Comparison of ENCODE assay signal across 19 cellular contexts in genomic region chr5:41876678-41877077, GRCh38. TPM values are rescaled to one million over a fixed set of nuclear protein-coding genes. Genes with fewer than 3 reads are reported as not detected.
DNase-seq lines count a peak whose midpoint lies in the region; ATAC-seq and TF ChIP-seq lines count a peak whose summit lies in the region.
"Had no signal": no experiment of that assay in that cellular context is flagged by ENCODE, and none has a peak within 500 bp of the region (broad histone marks: within the 10 kb centered on the region; RNA-seq: fewer than 3 reads in every experiment).

No MANE protein-coding gene starts in this region.

- TF ChIP-seq CTCF in PC-3 (conservative IDR thresholded peaks at IDR 0.05; ENCODE audit: low read depth, low read length), result no peak
- TF ChIP-seq CTCF in gastrocnemius medialis (IDR thresholded peaks at IDR 0.05 in 4 of 5, conservative IDR thresholded peaks at IDR 0.05 in 1 of 5), result no peak
- no peak for TF ChIP-seq CTCF in right lobe of liver (IDR thresholded peaks at IDR 0.05)

- no peak overlapping the region for H3K27ac ChIP-seq in PC-3 (ENCODE audit: low read length)
- H3K27ac ChIP-seq in gastrocnemius medialis, result peak overlapping the region in 3 of 4 donors; percentile 53 to 73 (median 54)
- no peak overlapping the region for H3K27ac ChIP-seq in right lobe of liver
- H3K27ac ChIP-seq: A549, GM23248, SK-N-MC had no signal

- H3K9ac ChIP-seq in PC-3 (ENCODE audit: low read length), result no peak overlapping the region
- H3K9ac ChIP-seq: GM23248 had no signal

- TF ChIP-seq POLR2A in gastrocnemius medialis (IDR thresholded peaks at IDR 0.05) (no peak), right lobe of liver (IDR thresholded peaks at IDR 0.05) (no peak)

- peak; percentile 55 for ATAC-seq in PC-3
- peak in 1 of 2 donors; percentile 65 for ATAC-seq in gastrocnemius medialis
- ATAC-seq in right lobe of liver, result no peak
- no peak for ATAC-seq in HG03439 (IDR thresholded peaks at IDR 0.05; ENCODE audit: unreplicated experiment)
- ATAC-seq: A549, T-helper 17 cell had no signal

- no peaks in the 10 kb centered on the region for H3K36me3 ChIP-seq in PC-3 (ENCODE audit: low read depth, low read length)
- H3K36me3 ChIP-seq in gastrocnemius medialis, result no peaks in the 10 kb centered on the region
- H3K36me3 ChIP-seq in right lobe of liver, result no peaks in the 10 kb centered on the region
- H3K36me3 ChIP-seq: HAP-1 had no signal

- H3K79me2 ChIP-seq in PC-3 (ENCODE audit: low read length), result no peaks in the 10 kb centered on the region

- no TSS peak for BruUV-seq in PC-3 (replicated peaks; lab: Mats Ljungman, UMichigan)

- no peak overlapping the region for H3K4me2 ChIP-seq in PC-3 (ENCODE audit: low read length)
- H3K4me2 ChIP-seq: A549 had no signal

- in situ Hi-C loops in gastrocnemius medialis (cut with MboI; ENCODE audit: low sequenced_read_pairs in 4 of 4), result no loop called here

- H3K4me3 ChIP-seq in PC-3 (ENCODE audit: low read length), result no peak overlapping the region
- H3K4me3 ChIP-seq in gastrocnemius medialis, result no peak overlapping the region
- H3K4me3 ChIP-seq in right lobe of liver, result no peak overlapping the region
- H3K4me3 ChIP-seq: A549, GM23248, HAP-1, SK-N-MC had no signal

- intact Hi-C loops in PC-3 (cut with micrococcal nuclease), result no loop called here
- intact Hi-C loops in gastrocnemius medialis (cut with DNase I; ENCODE audit: low total_unique reads), result no loop called here
- intact Hi-C loops in right lobe of liver (cut with DNase I), result no loop called here

- no peak overlapping the region for H2AFZ ChIP-seq in PC-3 (ENCODE audit: low read length)
- H2AFZ ChIP-seq: GM23248 had no signal

- no peaks in the 10 kb centered on the region for H3K9me2 ChIP-seq in PC-3 (replicated peaks; ENCODE audit: low read length)

- no peaks in the 10 kb centered on the region for H4K20me1 ChIP-seq in PC-3 (ENCODE audit: low read length)

- H3K4me1 ChIP-seq in PC-3 (ENCODE audit: insufficient read depth, low read length) (peaks cover 19% of the 10 kb centered on the region), gastrocnemius medialis (no peaks in the 10 kb centered on the region), right lobe of liver (peaks cover 0 to 3% (median 0%) of the 10 kb centered on the region in 4 donors)
- H3K4me1 ChIP-seq: A549 had no signal

- no peaks in the 10 kb centered on the region for H3F3A ChIP-seq in PC-3 (ENCODE audit: low read length, unreplicated experiment)

- H3K9me3 ChIP-seq in PC-3 (ENCODE audit: low read length) (no peaks in the 10 kb centered on the region), gastrocnemius medialis (no peaks in the 10 kb centered on the region), right lobe of liver (no peaks in the 10 kb centered on the region)
- H3K9me3 ChIP-seq: A549, HAP-1 had no signal

- POLR2A ChIA-PET in PC-3 (lab: Charles Lee; ENCODE audit: unreplicated experiment), result interaction anchor here (0.8 kb wide), 1 partner anchor 27 kb away, joined by 4 read pairs; the partner anchor contains the start of gene RIMOC1

- no peaks in the 10 kb centered on the region for H3K27me3 ChIP-seq in PC-3 (ENCODE audit: low read length)
- no peaks in the 10 kb centered on the region for H3K27me3 ChIP-seq in gastrocnemius medialis
- no peaks in the 10 kb centered on the region for H3K27me3 ChIP-seq in right lobe of liver

- DNase-seq in NCI-H748 (lab: John Stamatoyannopoulos, UW; ENCODE audit: unreplicated experiment), result peak; percentile 27
- no peak for DNase-seq in NCI-H748 treated with DMSO at 0.1 percent for 48 hours (lab: John Stamatoyannopoulos, UW)
- peak; percentile 21 to 42 for DNase-seq in NCI-H1930 (lab: John Stamatoyannopoulos, UW)
- DNase-seq in PC-3, result peak; percentile 36
- DNase-seq in gastrocnemius medialis, result no peak
- DNase-seq in right lobe of liver, result no peak
- no peak for DNase-seq in activated CD8-positive, alpha-beta memory T cell treated with anti-CD3 and anti-CD28 coated beads, Interleukin-2, amount 50 U/mL, for 48 hours
- DNase-seq: DMS79, GM23248, KG1, NCI-H1105 treated with DMSO at 0.1 percent for 48 hours, NCI-H1694 treated with DMSO at 0.1 percent for 48 hours, Right ventricle myocardium superior, SW 1271, T-helper 17 cell had no signal

- CTCF ChIA-PET in PC-3 (lab: Charles Lee), result no interaction called here

- WGBS in right lobe of liver (ENCODE audit: insufficient coverage, low coverage, low lambda C conversion rate, missing lambda C conversion rate), result 42% methylated on average over 2 of the region's 2 CpGs

RNA-seq across cellular contexts. Expression of gene OXCT1, which starts 6.5 kb away (rescaled TPM):
- total RNA-seq in PC-3 (2014; rRNA removed) (25.5 and 30.8 TPM in 2 replicates), gastrocnemius medialis (10 to 100 TPM in 3 of 4 donors, 1 to 10 TPM in 1; 9.4 to 45.4 (median 20.5) TPM), right lobe of liver (under 1 TPM; 0.24 to 0.75 (median 0.61) TPM)

RNA-seq across cellular contexts. Expression of gene RIMOC1, which starts 27.5 kb away (rescaled TPM):
- total RNA-seq in PC-3 (2014; rRNA removed) (10.3 and 11.3 TPM in 2 replicates), gastrocnemius medialis (1 to 10 TPM; 5.0 to 8.2 (median 6.2) TPM), right lobe of liver (10 to 100 TPM in 2 of 6 experiments, 1 to 10 TPM in 4; 7.6 to 15.5 (median 9.0) TPM)

RNA-seq across cellular contexts. Expression of gene FBXO4, which starts 48.4 kb away (rescaled TPM):
- total RNA-seq in PC-3 (2014; rRNA removed), result 11.5 and 18.1 TPM in 2 replicates
- total RNA-seq in gastrocnemius medialis, result 1 to 10 TPM; 1.8 to 4.7 (median 3.1) TPM
- total RNA-seq in right lobe of liver, result 10 to 100 TPM in 1 of 6 experiments, 1 to 10 TPM in 5; 5.1 to 14.6 (median 6.3) TPM

Comparison
In these comparisons a context has a peak if more than half of its experiments do, and no peak if none do; other contexts are left out.
1. DNase-seq: peak in NCI-H748 (single experiment), NCI-H1930 (2 of 2) and PC-3 (single experiment); none in NCI-H748 treated with DMSO at 0.1 percent for 48 hours (single experiment), gastrocnemius medialis (0 of 2), right lobe of liver (0 of 3) and activated CD8-positive, alpha-beta memory T cell treated with anti-CD3 and anti-CD28 coated beads, Interleukin-2, amount 50 U/mL, for 48 hours (single experiment).
2. H3K27ac ChIP-seq: peak in gastrocnemius medialis (3 of 4); none in PC-3 (single experiment) and right lobe of liver (0 of 3).
3. RNA of gene OXCT1, which starts 6.5 kb away (total RNA-seq): 25.5 to 30.8 TPM in PC-3 and 9.4 to 45.4 TPM in gastrocnemius medialis; 0.24 to 0.75 TPM in right lobe of liver; every median in the first group is over 4 times any median in the second.